ENCODE assay signal across 1 cellular context in the genomic region with DNA sequence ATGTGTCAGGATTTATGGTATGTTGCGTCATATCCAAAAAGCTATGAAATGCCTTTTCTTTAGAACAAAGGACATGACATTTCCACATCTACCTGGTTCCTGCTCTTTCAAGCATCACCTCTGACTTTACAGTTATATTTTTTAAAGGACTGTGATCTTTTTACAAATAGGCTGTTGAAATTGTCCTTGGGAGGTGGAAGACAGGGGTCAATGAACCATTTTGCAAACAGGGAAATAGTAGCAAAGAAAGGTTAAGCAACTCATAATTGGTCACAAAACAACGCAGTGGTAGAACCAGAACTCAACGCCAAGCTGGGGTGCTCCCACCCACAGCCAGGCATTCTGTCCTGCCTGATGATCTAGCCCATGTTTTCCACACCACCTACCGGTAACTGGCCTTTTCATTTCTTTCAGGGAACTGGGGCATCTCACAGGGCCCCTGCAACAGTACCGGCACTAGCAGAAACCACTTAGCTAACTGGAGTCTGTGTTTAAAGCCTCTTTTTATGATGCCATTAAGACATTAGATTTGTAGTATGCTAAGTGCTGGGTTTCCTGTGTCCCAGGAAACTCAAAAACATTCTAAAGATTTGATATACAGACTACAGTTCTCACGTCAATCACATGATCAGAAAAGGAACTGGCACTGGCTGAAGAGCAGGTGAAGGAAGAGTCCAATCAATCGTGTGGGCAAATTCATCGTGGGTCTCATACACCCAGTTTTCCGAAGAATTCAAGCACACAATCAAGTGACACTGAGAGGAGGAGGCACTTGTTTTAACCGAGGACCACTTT.
A peak's percentile ranks its signal among the peaks of the same experiment; 100 is the strongest.
TF ChIP-seq lines count a peak whose summit lies in the region.

No MANE protein-coding gene starts in this region.

TF ChIP-seq in HepG2, 621 proteins besides CTCF, POLR2A, EP300 and RAD21 (continued from another document and continues in another):
- no peak for TF ChIP-seq SRSF9 (IDR thresholded peaks at IDR 0.05; ENCODE audit: borderline replicate concordance, insufficient read depth, low read depth, low read length, poor library complexity, severe bottlenecking)
- TF ChIP-seq, protein P1, sequence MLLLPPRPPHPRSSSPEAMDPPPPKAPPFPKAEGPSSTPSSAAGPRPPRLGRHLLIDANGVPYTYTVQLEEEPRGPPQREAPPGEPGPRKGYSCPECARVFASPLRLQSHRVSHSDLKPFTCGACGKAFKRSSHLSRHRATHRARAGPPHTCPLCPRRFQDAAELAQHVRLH (CRISPR knock-in tag; IDR thresholded peaks at IDR 0.05; ENCODE audit: borderline replicate concordance, low read depth), result peak; percentile 97; the same call in 1 of the 2 replicates
- TF ChIP-seq, protein P2, sequence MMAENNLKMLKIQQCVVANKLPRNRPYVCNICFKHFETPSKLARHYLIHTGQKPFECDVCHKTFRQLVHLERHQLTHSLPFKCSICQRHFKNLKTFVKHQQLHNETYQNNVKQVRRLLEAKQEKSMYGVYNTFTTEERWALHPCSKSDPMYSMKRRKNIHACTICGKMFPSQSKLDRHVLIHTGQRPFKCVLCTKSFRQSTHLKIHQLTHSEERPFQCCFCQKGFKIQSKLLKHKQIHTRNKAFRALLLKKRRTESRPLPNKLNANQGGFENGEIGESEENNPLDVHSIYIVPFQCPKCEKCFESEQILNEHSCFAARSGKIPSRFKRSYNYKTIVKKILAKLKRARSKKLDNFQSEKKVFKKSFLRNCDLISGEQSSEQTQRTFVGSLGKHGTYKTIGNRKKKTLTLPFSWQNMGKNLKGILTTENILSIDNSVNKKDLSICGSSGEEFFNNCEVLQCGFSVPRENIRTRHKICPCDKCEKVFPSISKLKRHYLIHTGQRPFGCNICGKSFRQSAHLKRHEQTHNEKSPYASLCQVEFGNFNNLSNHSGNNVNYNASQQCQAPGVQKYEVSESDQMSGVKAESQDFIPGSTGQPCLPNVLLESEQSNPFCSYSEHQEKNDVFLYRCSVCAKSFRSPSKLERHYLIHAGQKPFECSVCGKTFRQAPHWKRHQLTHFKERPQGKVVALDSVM (CRISPR knock-in tag; IDR thresholded peaks at IDR 0.05), result peak; percentile 79; the same call in 1 of the 2 replicates
- peak; percentile 87 for TF ChIP-seq XRCC5 (optimal IDR thresholded peaks at IDR 0.05; ENCODE audit: low read length)
- no peak; the same call in 1 of the 2 replicates for TF ChIP-seq ZNF383 (CRISPR knock-in tag; IDR thresholded peaks at IDR 0.05; ENCODE audit: borderline replicate concordance)
- TF ChIP-seq NFATC3 (CRISPR knock-in tag; IDR thresholded peaks at IDR 0.05), result no peak
- TF ChIP-seq ETV5 (CRISPR knock-in tag; IDR thresholded peaks at IDR 0.05; ENCODE audit: borderline replicate concordance), result peak; percentile 91
- TF ChIP-seq ZNF660 (CRISPR knock-in tag; IDR thresholded peaks at IDR 0.05; ENCODE audit: borderline replicate concordance, low read depth), result no peak
- peak; percentile 95 for TF ChIP-seq HOXA3 (CRISPR knock-in tag; IDR thresholded peaks at IDR 0.05)
- TF ChIP-seq CC2D1A (CRISPR knock-in tag; IDR thresholded peaks at IDR 0.05), result peak; percentile 90; the same call in 1 of the 2 replicates
- no peak for TF ChIP-seq SIN3B (IDR thresholded peaks at IDR 0.05; ENCODE audit: low read length)
- no peak for TF ChIP-seq ZNF44 (CRISPR knock-in tag; IDR thresholded peaks at IDR 0.05)
- peak; percentile 85; the same call in 1 of the 2 replicates for TF ChIP-seq SNAPC2 (CRISPR knock-in tag; IDR thresholded peaks at IDR 0.05)
- peak; percentile 95 for TF ChIP-seq ESRRA (CRISPR knock-in tag; IDR thresholded peaks at IDR 0.05; ENCODE audit: low read depth)
- peak; percentile 94 for TF ChIP-seq HNF4A (CRISPR knock-in tag; IDR thresholded peaks at IDR 0.05)
- 0 out of 2 replicates have a peak, but pooled peaks have one; percentile 54 for TF ChIP-seq MAZ (IDR thresholded peaks at IDR 0.05; ENCODE audit: borderline replicate concordance, low read depth, low read length)
- peak; percentile 58 for TF ChIP-seq MAZ (CRISPR knock-in tag; IDR thresholded peaks at IDR 0.05; ENCODE audit: low read depth)
- TF ChIP-seq ZNF737 (CRISPR knock-in tag; IDR thresholded peaks at IDR 0.05; ENCODE audit: borderline replicate concordance), result no peak
- TF ChIP-seq, protein P3, sequence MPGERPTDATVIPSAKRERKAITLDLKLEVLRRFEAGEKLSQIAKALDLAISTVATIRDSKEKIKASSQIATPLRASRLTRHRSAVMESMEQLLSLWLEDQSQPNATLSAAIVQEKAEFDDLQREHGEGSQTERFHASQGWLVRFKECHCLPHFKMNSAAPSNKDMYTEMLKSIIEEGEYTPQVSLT (CRISPR knock-in tag; IDR thresholded peaks at IDR 0.05; ENCODE audit: borderline replicate concordance, low read depth), result no peak
- TF ChIP-seq, protein P4, sequence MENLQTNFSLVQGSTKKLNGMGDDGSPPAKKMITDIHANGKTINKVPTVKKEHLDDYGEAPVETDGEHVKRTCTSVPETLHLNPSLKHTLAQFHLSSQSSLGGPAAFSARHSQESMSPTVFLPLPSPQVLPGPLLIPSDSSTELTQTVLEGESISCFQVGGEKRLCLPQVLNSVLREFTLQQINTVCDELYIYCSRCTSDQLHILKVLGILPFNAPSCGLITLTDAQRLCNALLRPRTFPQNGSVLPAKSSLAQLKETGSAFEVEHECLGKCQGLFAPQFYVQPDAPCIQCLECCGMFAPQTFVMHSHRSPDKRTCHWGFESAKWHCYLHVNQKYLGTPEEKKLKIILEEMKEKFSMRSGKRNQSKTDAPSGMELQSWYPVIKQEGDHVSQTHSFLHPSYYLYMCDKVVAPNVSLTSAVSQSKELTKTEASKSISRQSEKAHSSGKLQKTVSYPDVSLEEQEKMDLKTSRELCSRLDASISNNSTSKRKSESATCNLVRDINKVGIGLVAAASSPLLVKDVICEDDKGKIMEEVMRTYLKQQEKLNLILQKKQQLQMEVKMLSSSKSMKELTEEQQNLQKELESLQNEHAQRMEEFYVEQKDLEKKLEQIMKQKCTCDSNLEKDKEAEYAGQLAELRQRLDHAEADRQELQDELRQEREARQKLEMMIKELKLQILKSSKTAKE (CRISPR knock-in tag; IDR thresholded peaks at IDR 0.05; ENCODE audit: borderline replicate concordance), result peak; percentile 87
- no peak for TF ChIP-seq MTA3 (CRISPR knock-in tag; IDR thresholded peaks at IDR 0.05)
- peak; percentile 95 for TF ChIP-seq ZNF205 (CRISPR knock-in tag; IDR thresholded peaks at IDR 0.05)
- TF ChIP-seq, protein P5, sequence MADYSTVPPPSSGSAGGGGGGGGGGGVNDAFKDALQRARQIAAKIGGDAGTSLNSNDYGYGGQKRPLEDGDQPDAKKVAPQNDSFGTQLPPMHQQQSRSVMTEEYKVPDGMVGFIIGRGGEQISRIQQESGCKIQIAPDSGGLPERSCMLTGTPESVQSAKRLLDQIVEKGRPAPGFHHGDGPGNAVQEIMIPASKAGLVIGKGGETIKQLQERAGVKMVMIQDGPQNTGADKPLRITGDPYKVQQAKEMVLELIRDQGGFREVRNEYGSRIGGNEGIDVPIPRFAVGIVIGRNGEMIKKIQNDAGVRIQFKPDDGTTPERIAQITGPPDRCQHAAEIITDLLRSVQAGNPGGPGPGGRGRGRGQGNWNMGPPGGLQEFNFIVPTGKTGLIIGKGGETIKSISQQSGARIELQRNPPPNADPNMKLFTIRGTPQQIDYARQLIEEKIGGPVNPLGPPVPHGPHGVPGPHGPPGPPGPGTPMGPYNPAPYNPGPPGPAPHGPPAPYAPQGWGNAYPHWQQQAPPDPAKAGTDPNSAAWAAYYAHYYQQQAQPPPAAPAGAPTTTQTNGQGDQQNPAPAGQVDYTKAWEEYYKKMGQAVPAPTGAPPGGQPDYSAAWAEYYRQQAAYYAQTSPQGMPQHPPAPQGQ (CRISPR knock-in tag; IDR thresholded peaks at IDR 0.05; ENCODE audit: borderline replicate concordance), result no peak
- TF ChIP-seq, protein P6, sequence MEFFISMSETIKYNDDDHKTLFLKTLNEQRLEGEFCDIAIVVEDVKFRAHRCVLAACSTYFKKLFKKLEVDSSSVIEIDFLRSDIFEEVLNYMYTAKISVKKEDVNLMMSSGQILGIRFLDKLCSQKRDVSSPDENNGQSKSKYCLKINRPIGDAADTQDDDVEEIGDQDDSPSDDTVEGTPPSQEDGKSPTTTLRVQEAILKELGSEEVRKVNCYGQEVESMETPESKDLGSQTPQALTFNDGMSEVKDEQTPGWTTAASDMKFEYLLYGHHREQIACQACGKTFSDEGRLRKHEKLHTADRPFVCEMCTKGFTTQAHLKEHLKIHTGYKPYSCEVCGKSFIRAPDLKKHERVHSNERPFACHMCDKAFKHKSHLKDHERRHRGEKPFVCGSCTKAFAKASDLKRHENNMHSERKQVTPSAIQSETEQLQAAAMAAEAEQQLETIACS (CRISPR knock-in tag; IDR thresholded peaks at IDR 0.05), result 0 out of 2 replicates have a peak, but pooled peaks have one; percentile 39
- peak; percentile 97 for TF ChIP-seq MED8 (CRISPR knock-in tag; IDR thresholded peaks at IDR 0.05; ENCODE audit: insufficient replicate concordance)
- TF ChIP-seq KLF9 (CRISPR knock-in tag; IDR thresholded peaks at IDR 0.05; ENCODE audit: low read depth), result no peak
- TF ChIP-seq, protein P7, sequence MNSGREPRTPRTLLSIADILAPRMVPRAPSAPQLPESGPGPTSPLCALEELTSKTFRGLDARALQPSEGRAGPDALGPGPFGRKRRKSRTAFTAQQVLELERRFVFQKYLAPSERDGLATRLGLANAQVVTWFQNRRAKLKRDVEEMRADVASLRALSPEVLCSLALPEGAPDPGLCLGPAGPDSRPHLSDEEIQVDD (CRISPR knock-in tag; IDR thresholded peaks at IDR 0.05; ENCODE audit: borderline replicate concordance), result no peak
- TF ChIP-seq SMAD3 (CRISPR knock-in tag; IDR thresholded peaks at IDR 0.05), result peak; percentile 99
- TF ChIP-seq TAF1 (CRISPR knock-in tag; IDR thresholded peaks at IDR 0.05), result peak; percentile 73
- peak; percentile 99 for TF ChIP-seq HDAC2 (CRISPR knock-in tag; IDR thresholded peaks at IDR 0.05)
- TF ChIP-seq SALL2 (CRISPR knock-in tag; IDR thresholded peaks at IDR 0.05), result 0 out of 2 replicates have a peak, but pooled peaks have one; percentile 56
- 0 out of 2 replicates have a peak, but pooled peaks have one; percentile 53 for TF ChIP-seq MEIS1 (CRISPR knock-in tag; IDR thresholded peaks at IDR 0.05; ENCODE audit: borderline replicate concordance)
- peak; percentile 93; the same call in 1 of the 2 replicates for TF ChIP-seq ZNF331 (CRISPR knock-in tag; IDR thresholded peaks at IDR 0.05)
- TF ChIP-seq ZNF589 (CRISPR knock-in tag; conservative IDR thresholded peaks at IDR 0.05), result no peak
- TF ChIP-seq, protein P8, sequence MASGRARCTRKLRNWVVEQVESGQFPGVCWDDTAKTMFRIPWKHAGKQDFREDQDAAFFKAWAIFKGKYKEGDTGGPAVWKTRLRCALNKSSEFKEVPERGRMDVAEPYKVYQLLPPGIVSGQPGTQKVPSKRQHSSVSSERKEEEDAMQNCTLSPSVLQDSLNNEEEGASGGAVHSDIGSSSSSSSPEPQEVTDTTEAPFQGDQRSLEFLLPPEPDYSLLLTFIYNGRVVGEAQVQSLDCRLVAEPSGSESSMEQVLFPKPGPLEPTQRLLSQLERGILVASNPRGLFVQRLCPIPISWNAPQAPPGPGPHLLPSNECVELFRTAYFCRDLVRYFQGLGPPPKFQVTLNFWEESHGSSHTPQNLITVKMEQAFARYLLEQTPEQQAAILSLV (CRISPR knock-in tag; IDR thresholded peaks at IDR 0.05; ENCODE audit: borderline replicate concordance), result peak; percentile 67; the same call in 1 of the 2 replicates
- no peak; the same call in 1 of the 2 replicates for TF ChIP-seq DNMT3B (CRISPR knock-in tag; conservative IDR thresholded peaks at IDR 0.05)
- TF ChIP-seq, protein P9, sequence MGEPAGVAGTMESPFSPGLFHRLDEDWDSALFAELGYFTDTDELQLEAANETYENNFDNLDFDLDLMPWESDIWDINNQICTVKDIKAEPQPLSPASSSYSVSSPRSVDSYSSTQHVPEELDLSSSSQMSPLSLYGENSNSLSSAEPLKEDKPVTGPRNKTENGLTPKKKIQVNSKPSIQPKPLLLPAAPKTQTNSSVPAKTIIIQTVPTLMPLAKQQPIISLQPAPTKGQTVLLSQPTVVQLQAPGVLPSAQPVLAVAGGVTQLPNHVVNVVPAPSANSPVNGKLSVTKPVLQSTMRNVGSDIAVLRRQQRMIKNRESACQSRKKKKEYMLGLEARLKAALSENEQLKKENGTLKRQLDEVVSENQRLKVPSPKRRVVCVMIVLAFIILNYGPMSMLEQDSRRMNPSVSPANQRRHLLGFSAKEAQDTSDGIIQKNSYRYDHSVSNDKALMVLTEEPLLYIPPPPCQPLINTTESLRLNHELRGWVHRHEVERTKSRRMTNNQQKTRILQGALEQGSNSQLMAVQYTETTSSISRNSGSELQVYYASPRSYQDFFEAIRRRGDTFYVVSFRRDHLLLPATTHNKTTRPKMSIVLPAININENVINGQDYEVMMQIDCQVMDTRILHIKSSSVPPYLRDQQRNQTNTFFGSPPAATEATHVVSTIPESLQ (CRISPR knock-in tag; conservative IDR thresholded peaks at IDR 0.05), result no peak
- TF ChIP-seq GLI4 (CRISPR knock-in tag; IDR thresholded peaks at IDR 0.05; ENCODE audit: borderline replicate concordance), result 0 out of 2 replicates have a peak, but pooled peaks have one; percentile 51
- TF ChIP-seq, protein P10, sequence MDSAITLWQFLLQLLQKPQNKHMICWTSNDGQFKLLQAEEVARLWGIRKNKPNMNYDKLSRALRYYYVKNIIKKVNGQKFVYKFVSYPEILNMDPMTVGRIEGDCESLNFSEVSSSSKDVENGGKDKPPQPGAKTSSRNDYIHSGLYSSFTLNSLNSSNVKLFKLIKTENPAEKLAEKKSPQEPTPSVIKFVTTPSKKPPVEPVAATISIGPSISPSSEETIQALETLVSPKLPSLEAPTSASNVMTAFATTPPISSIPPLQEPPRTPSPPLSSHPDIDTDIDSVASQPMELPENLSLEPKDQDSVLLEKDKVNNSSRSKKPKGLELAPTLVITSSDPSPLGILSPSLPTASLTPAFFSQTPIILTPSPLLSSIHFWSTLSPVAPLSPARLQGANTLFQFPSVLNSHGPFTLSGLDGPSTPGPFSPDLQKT (CRISPR knock-in tag; IDR thresholded peaks at IDR 0.05; ENCODE audit: borderline replicate concordance), result no peak
- no peak for TF ChIP-seq PHB2 (IDR thresholded peaks at IDR 0.05; ENCODE audit: partially characterized antibody)
- TF ChIP-seq SAFB2 (CRISPR knock-in tag; IDR thresholded peaks at IDR 0.05; ENCODE audit: borderline replicate concordance, low read depth), result no peak; the same call in 1 of the 2 replicates
- peak; percentile 62; the same call in 1 of the 2 replicates for TF ChIP-seq ADNP (CRISPR knock-in tag; IDR thresholded peaks at IDR 0.05)
- peak; percentile 96 for TF ChIP-seq ETV6 (CRISPR knock-in tag; conservative IDR thresholded peaks at IDR 0.05)
- TF ChIP-seq BCL6 (CRISPR knock-in tag; IDR thresholded peaks at IDR 0.05), result peak; percentile 96
- peak; percentile 89 for TF ChIP-seq RBM22 (optimal IDR thresholded peaks at IDR 0.05; ENCODE audit: low read length)
